ENCODE assay signal across 33 cellular contexts in genomic region chr3:85725809-85726208, GRCh38.
"Had no signal": no experiment of that assay in that cellular context is flagged by ENCODE, and none has a peak within 500 bp of the region (broad histone marks: within the 10 kb centered on the region; RNA-seq: fewer than 3 reads in every experiment).

No MANE protein-coding gene starts in this region.

- H3K4me1 Mint-ChIP-seq: activated CD4-positive, alpha-beta memory T cell treated with anti-CD3 and anti-CD28 coated beads, Interleukin-2, amount 10 ng/mL, durations not matched to agents 7 days and 5 days; activated CD8-positive, alpha-beta memory T cell treated with anti-CD3 and anti-CD28 coated beads, Interleukin-2, amount 10 ng/mL, durations not matched to agents 7 days and 5 days; activated naive CD4-positive, alpha-beta T cell treated with anti-CD3 and anti-CD28 coated beads, Interleukin-2, amount 10 ng/mL, durations not matched to agents 7 days and 5 days; activated naive CD8-positive, alpha-beta T cell treated with anti-CD3 and anti-CD28 coated beads, Interleukin-2, amount 50 U/mL, for 24 hours; central memory CD8-positive, alpha-beta T cell had no signal

- H3K27me3 Mint-ChIP-seq: activated CD4-positive, alpha-beta memory T cell treated with anti-CD3 and anti-CD28 coated beads, Interleukin-2, amount 10 ng/mL, durations not matched to agents 7 days and 5 days; activated CD8-positive, alpha-beta memory T cell treated with anti-CD3 and anti-CD28 coated beads, Interleukin-2, amount 10 ng/mL, durations not matched to agents 7 days and 5 days; activated naive CD4-positive, alpha-beta T cell treated with anti-CD3 and anti-CD28 coated beads, Interleukin-2, amount 10 ng/mL, durations not matched to agents 7 days and 5 days; activated naive CD8-positive, alpha-beta T cell; activated naive CD8-positive, alpha-beta T cell treated with anti-CD3 and anti-CD28 coated beads, Interleukin-2, amount 50 U/mL, for 24 hours; central memory CD8-positive, alpha-beta T cell had no signal

- H3K27ac ChIP-seq: cardiac muscle cell, KMS-11, PC-9, RWPE1, WERI-Rb-1 had no signal

- H3K36me3 Mint-ChIP-seq: activated CD8-positive, alpha-beta memory T cell treated with anti-CD3 and anti-CD28 coated beads, Interleukin-2, amount 10 ng/mL, durations not matched to agents 7 days and 5 days; activated naive CD4-positive, alpha-beta T cell treated with anti-CD3 and anti-CD28 coated beads, Interleukin-2, amount 10 ng/mL, durations not matched to agents 7 days and 5 days; activated naive CD8-positive, alpha-beta T cell had no signal

- H3K4me3 Mint-ChIP-seq: activated CD4-positive, alpha-beta memory T cell treated with anti-CD3 and anti-CD28 coated beads, Interleukin-2, amount 10 ng/mL, durations not matched to agents 7 days and 5 days; activated CD8-positive, alpha-beta memory T cell treated with anti-CD3 and anti-CD28 coated beads, Interleukin-2, amount 10 ng/mL, durations not matched to agents 7 days and 5 days; activated naive CD4-positive, alpha-beta T cell treated with anti-CD3 and anti-CD28 coated beads, Interleukin-2, amount 10 ng/mL, durations not matched to agents 7 days and 5 days; activated naive CD8-positive, alpha-beta T cell; activated naive CD8-positive, alpha-beta T cell treated with anti-CD3 and anti-CD28 coated beads, Interleukin-2, amount 50 U/mL, for 24 hours; central memory CD8-positive, alpha-beta T cell had no signal

- H3K27ac Mint-ChIP-seq: activated CD4-positive, alpha-beta memory T cell treated with anti-CD3 and anti-CD28 coated beads, Interleukin-2, amount 10 ng/mL, durations not matched to agents 7 days and 5 days; activated CD8-positive, alpha-beta memory T cell treated with anti-CD3 and anti-CD28 coated beads, Interleukin-2, amount 10 ng/mL, durations not matched to agents 7 days and 5 days; activated naive CD4-positive, alpha-beta T cell treated with anti-CD3 and anti-CD28 coated beads, Interleukin-2, amount 10 ng/mL, durations not matched to agents 7 days and 5 days; activated naive CD8-positive, alpha-beta T cell; activated naive CD8-positive, alpha-beta T cell treated with anti-CD3 and anti-CD28 coated beads, Interleukin-2, amount 50 U/mL, for 24 hours had no signal

- DNase-seq: activated CD4-positive, alpha-beta memory T cell treated with anti-CD3 and anti-CD28 coated beads, Interleukin-2, amount 10 ng/mL, durations not matched to agents 7 days and 5 days; activated CD4-positive, alpha-beta T cell treated with anti-CD3 and anti-CD28 coated beads for 1 hour; activated CD4-positive, alpha-beta T cell treated with anti-CD3 and anti-CD28 coated beads for 48 hours; activated CD4-positive, CD25-positive, alpha-beta regulatory T cell; activated CD8-positive, alpha-beta memory T cell treated with anti-CD3 and anti-CD28 coated beads for 24 hours; activated CD8-positive, alpha-beta memory T cell treated with anti-CD3 and anti-CD28 coated beads, Interleukin-2, amount 10 ng/mL, durations not matched to agents 7 days and 5 days; activated CD8-positive, alpha-beta memory T cell treated with anti-CD3 and anti-CD28 coated beads, Interleukin-2, amount 50 U/mL, for 48 hours; activated effector memory CD4-positive, alpha-beta T cell treated with Interleukin-2 at 50 U/mL for 16 hours; activated naive CD4-positive, alpha-beta T cell treated with anti-CD3 and anti-CD28 coated beads, Interleukin-2, amount 10 ng/mL, durations not matched to agents 7 days and 5 days; activated naive CD8-positive, alpha-beta T cell treated with anti-CD3 and anti-CD28 coated beads, Interleukin-2, amount 50 U/mL, for 24 hours; activated T-cell treated with anti-CD3 and anti-CD28 coated beads, Interleukin-2, amount 50 U/mL, for 48 hours; anterior cingulate cortex; NCI-H1105; NCI-H1417 treated with DMSO at 0.1 percent for 48 hours; NCI-H187 treated with DMSO at 0.1 percent for 48 hours; NCI-H2081; NCI-H2171 treated with DMSO at 0.1 percent for 48 hours; NCI-H226; NCI-H446 treated with DMSO at 0.1 percent for 48 hours; NCI-H524; Right ventricle myocardium superior; SW 1271; T-helper 1 cell; T-helper 2 cell; T-helper 9 cell; WERI-Rb-1 had no signal

- H3K4me2 ChIP-seq: KMS-11 had no signal

- H3K36me3 ChIP-seq: cardiac muscle cell, WERI-Rb-1 had no signal

- FAIRE-seq: RCC 7860 had no signal

- ATAC-seq: activated CD8-positive, alpha-beta memory T cell treated with anti-CD3 and anti-CD28 coated beads, Interleukin-2, amount 10 ng/mL, durations not matched to agents 7 days and 5 days; activated naive CD8-positive, alpha-beta T cell treated with anti-CD3 and anti-CD28 coated beads, Interleukin-2, amount 50 U/mL, for 24 hours had no signal

- H3K27me3 ChIP-seq: cardiac muscle cell had no signal

- H3K4me3 ChIP-seq: cardiac muscle cell, PC-9 had no signal

- H3K9ac ChIP-seq: KMS-11 had no signal

- H2AFZ ChIP-seq: PC-9 had no signal
